Comparison of ENCODE assay signal across 1 cellular context in genomic region chr11:4763096-4763495, GRCh38.
TF ChIP-seq lines count a peak whose summit lies in the region.

No MANE protein-coding gene starts in this region.

TF ChIP-seq in GM12878, 131 proteins besides CTCF, POLR2A, EP300 and RAD21:
- TF ChIP-seq BRCA1 (IDR thresholded peaks at IDR 0.05; ENCODE audit: low read depth, low read length) (no peak), STAT1 (conservative IDR thresholded peaks at IDR 0.05) (no peak), PKNOX1 (IDR thresholded peaks at IDR 0.05) (no peak), CEBPB (IDR thresholded peaks at IDR 0.05; ENCODE audit: borderline replicate concordance in 1 of 2, low read depth in 2 of 2, low read length in 2 of 2) (no peak), MEF2B (IDR thresholded peaks at IDR 0.05; ENCODE audit: partially characterized antibody, poor library complexity, severe bottlenecking) (no peak), SUZ12 (IDR thresholded peaks at IDR 0.05; ENCODE audit: unreplicated experiment) (no peak), HDAC6 (IDR thresholded peaks at IDR 0.05; ENCODE audit: unreplicated experiment) (no peak), RUNX3 (IDR thresholded peaks at IDR 0.05; ENCODE audit: low read length) (no peak), POLR2AphosphoS2 (IDR thresholded peaks at IDR 0.05; ENCODE audit: low read depth, low read length) (no peak), IRF4 (IDR thresholded peaks at IDR 0.05; ENCODE audit: low read depth, low read length) (no peak)
- TF ChIP-seq, protein P1, sequence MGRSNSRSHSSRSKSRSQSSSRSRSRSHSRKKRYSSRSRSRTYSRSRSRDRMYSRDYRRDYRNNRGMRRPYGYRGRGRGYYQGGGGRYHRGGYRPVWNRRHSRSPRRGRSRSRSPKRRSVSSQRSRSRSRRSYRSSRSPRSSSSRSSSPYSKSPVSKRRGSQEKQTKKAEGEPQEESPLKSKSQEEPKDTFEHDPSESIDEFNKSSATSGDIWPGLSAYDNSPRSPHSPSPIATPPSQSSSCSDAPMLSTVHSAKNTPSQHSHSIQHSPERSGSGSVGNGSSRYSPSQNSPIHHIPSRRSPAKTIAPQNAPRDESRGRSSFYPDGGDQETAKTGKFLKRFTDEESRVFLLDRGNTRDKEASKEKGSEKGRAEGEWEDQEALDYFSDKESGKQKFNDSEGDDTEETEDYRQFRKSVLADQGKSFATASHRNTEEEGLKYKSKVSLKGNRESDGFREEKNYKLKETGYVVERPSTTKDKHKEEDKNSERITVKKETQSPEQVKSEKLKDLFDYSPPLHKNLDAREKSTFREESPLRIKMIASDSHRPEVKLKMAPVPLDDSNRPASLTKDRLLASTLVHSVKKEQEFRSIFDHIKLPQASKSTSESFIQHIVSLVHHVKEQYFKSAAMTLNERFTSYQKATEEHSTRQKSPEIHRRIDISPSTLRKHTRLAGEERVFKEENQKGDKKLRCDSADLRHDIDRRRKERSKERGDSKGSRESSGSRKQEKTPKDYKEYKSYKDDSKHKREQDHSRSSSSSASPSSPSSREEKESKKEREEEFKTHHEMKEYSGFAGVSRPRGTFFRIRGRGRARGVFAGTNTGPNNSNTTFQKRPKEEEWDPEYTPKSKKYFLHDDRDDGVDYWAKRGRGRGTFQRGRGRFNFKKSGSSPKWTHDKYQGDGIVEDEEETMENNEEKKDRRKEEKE (IDR thresholded peaks at IDR 0.05) = no peak
- TF ChIP-seq, protein P2, sequence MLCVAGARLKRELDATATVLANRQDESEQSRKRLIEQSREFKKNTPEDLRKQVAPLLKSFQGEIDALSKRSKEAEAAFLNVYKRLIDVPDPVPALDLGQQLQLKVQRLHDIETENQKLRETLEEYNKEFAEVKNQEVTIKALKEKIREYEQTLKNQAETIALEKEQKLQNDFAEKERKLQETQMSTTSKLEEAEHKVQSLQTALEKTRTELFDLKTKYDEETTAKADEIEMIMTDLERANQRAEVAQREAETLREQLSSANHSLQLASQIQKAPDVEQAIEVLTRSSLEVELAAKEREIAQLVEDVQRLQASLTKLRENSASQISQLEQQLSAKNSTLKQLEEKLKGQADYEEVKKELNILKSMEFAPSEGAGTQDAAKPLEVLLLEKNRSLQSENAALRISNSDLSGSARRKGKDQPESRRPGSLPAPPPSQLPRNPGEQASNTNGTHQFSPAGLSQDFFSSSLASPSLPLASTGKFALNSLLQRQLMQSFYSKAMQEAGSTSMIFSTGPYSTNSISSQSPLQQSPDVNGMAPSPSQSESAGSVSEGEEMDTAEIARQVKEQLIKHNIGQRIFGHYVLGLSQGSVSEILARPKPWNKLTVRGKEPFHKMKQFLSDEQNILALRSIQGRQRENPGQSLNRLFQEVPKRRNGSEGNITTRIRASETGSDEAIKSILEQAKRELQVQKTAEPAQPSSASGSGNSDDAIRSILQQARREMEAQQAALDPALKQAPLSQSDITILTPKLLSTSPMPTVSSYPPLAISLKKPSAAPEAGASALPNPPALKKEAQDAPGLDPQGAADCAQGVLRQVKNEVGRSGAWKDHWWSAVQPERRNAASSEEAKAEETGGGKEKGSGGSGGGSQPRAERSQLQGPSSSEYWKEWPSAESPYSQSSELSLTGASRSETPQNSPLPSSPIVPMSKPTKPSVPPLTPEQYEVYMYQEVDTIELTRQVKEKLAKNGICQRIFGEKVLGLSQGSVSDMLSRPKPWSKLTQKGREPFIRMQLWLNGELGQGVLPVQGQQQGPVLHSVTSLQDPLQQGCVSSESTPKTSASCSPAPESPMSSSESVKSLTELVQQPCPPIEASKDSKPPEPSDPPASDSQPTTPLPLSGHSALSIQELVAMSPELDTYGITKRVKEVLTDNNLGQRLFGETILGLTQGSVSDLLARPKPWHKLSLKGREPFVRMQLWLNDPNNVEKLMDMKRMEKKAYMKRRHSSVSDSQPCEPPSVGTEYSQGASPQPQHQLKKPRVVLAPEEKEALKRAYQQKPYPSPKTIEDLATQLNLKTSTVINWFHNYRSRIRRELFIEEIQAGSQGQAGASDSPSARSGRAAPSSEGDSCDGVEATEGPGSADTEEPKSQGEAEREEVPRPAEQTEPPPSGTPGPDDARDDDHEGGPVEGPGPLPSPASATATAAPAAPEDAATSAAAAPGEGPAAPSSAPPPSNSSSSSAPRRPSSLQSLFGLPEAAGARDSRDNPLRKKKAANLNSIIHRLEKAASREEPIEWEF (IDR thresholded peaks at IDR 0.05; ENCODE audit: insufficient replicate concordance, low read depth, low read length) = no peak
